38 cellular contexts compared by ENCODE assay signal in the genomic region with DNA sequence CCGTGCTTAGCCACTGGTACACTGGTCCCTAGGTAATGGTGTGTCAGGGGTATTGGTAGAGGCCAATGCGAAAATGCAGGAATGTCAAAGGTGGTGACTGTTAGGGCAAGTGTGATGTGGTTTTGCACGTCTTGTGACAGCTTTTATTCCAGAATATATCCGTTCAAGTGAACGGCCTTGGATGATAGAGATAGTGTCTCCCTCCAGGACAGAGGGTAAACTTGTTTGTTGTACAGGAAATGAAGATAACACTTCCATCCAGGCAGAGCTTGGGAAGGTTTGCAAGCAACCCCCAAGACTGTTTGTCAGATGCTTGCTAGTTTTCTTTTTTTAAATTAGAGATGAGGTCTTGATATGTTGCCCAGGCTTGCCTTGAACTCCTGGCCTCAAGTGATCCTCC.
"Had no signal": no experiment of that assay in that cellular context is flagged by ENCODE, and none has a peak within 500 bp of the region (broad histone marks: within the 10 kb centered on the region; RNA-seq: fewer than 3 reads in every experiment).

No MANE protein-coding gene starts in this region.

- ATAC-seq: activated naive CD4-positive, alpha-beta T cell treated with anti-CD3 and anti-CD28 coated beads, Interleukin-2, amount 50 U/mL, for 72 hours; activated naive CD8-positive, alpha-beta T cell treated with anti-CD3 and anti-CD28 coated beads, Interleukin-2, amount 50 U/mL, for 24 hours; activated T-cell treated with anti-CD3 and anti-CD28 coated beads, Interleukin-2, amount 50 U/mL, for 4 hours; activated T-cell treated with anti-CD3 and anti-CD28 coated beads, Interleukin-2, amount 50 U/mL, for 72 hours; activated T-helper 17 cell treated with anti-CD3 and anti-CD28 coated beads, Interleukin-2, amount 50 U/mL, for 72 hours; body of pancreas had no signal

- H3K27me3 Mint-ChIP-seq: activated naive CD4-positive, alpha-beta T cell treated with anti-CD3 and anti-CD28 coated beads, Interleukin-2, amount 10 ng/mL, durations not matched to agents 7 days and 5 days; activated naive CD8-positive, alpha-beta T cell; activated naive CD8-positive, alpha-beta T cell treated with anti-CD3 and anti-CD28 coated beads for 36 hours; activated naive CD8-positive, alpha-beta T cell treated with anti-CD3 and anti-CD28 coated beads, Interleukin-2, amount 10 ng/mL, durations not matched to agents 7 days and 5 days; activated naive CD8-positive, alpha-beta T cell treated with anti-CD3 and anti-CD28 coated beads, Interleukin-2, amount 50 U/mL, for 24 hours; activated T-cell treated with anti-CD3 and anti-CD28 coated beads, Interleukin-2, amount 50 U/mL, for 24 hours; brain had no signal

- DNase-seq: activated effector memory CD4-positive, alpha-beta T cell treated with anti-CD3 and anti-CD28 coated beads, Interleukin-2, amount 50 U/mL, for 16 hours; activated effector memory CD4-positive, alpha-beta T cell treated with Interleukin-2 at 50 U/mL for 16 hours; activated gamma-delta T cell; activated gamma-delta T cell treated with Interleukin-2 at 50 U/mL for 16 hours; activated naive CD4-positive, alpha-beta T cell; activated naive CD4-positive, alpha-beta T cell treated with anti-CD3 and anti-CD28 coated beads for 36 hours; activated naive CD4-positive, alpha-beta T cell treated with anti-CD3 and anti-CD28 coated beads, Interleukin-2, amount 10 ng/mL, durations not matched to agents 7 days and 5 days; activated naive CD4-positive, alpha-beta T cell treated with anti-CD3 and anti-CD28 coated beads, Interleukin-2, amount 50 U/mL, for 16 hours; activated naive CD8-positive, alpha-beta T cell treated with anti-CD3 and anti-CD28 coated beads for 36 hours; activated naive CD8-positive, alpha-beta T cell treated with anti-CD3 and anti-CD28 coated beads, Interleukin-2, amount 10 ng/mL, durations not matched to agents 7 days and 5 days; activated naive CD8-positive, alpha-beta T cell treated with anti-CD3 and anti-CD28 coated beads, Interleukin-2, amount 50 U/mL, for 24 hours; activated T-cell treated with anti-CD3 and anti-CD28 coated beads for 4 hours; activated T-cell treated with anti-CD3 and anti-CD28 coated beads, Interleukin-2, amount 50 U/mL, for 1 hour; activated T-cell treated with anti-CD3 and anti-CD28 coated beads, Interleukin-2, amount 50 U/mL, for 24 hours; activated T-cell treated with anti-CD3 and anti-CD28 coated beads, Interleukin-2, amount 50 U/mL, for 4 hours; activated T-cell treated with anti-CD3 and anti-CD28 coated beads, Interleukin-2, amount 50 U/mL, for 48 hours; activated T-cell treated with anti-CD3 and anti-CD28 coated beads, Interleukin-2, amount 50 U/mL, for 72 hours; amniotic stem cell; amygdala; anterior cingulate cortex; aorta; body of pancreas; brain microvascular endothelial cell; caudate nucleus; central memory CD4-positive, alpha-beta T cell; cerebellar nuclear complex had no signal

- H3K9me3 ChIP-seq: adrenal gland, ascending aorta, body of pancreas, breast epithelium had no signal

- FAIRE-seq: astrocyte had no signal

- H3K4me3 Mint-ChIP-seq: activated naive CD4-positive, alpha-beta T cell treated with anti-CD3 and anti-CD28 coated beads for 36 hours; activated naive CD4-positive, alpha-beta T cell treated with anti-CD3 and anti-CD28 coated beads, Interleukin-2, amount 10 ng/mL, durations not matched to agents 7 days and 5 days; activated naive CD8-positive, alpha-beta T cell; activated naive CD8-positive, alpha-beta T cell treated with anti-CD3 and anti-CD28 coated beads for 36 hours; activated naive CD8-positive, alpha-beta T cell treated with anti-CD3 and anti-CD28 coated beads, Interleukin-2, amount 10 ng/mL, durations not matched to agents 7 days and 5 days; activated naive CD8-positive, alpha-beta T cell treated with anti-CD3 and anti-CD28 coated beads, Interleukin-2, amount 50 U/mL, for 24 hours; activated T-cell treated with anti-CD3 and anti-CD28 coated beads, Interleukin-2, amount 50 U/mL, for 24 hours; activated T-cell treated with anti-CD3 and anti-CD28 coated beads, Interleukin-2, amount 50 U/mL, for 4 hours; activated T-cell treated with anti-CD3 and anti-CD28 coated beads, Interleukin-2, amount 50 U/mL, for 72 hours; activated T-helper 1 cell treated with anti-CD3 and anti-CD28 coated beads, Interleukin-12 subunit alpha, Interleukin-12 subunit beta, Interleukin-2, Interleukin-4 antibody, amounts not matched to agents 30 ng/mL and 10 ng/mL and 1 ng/mL, durations not matched to agents 14 hours and 24 hours and 36 hours; activated T-helper 17 cell treated with anti-CD3 and anti-CD28 coated beads, Interleukin-2, amount 50 U/mL, for 72 hours; brain; central memory CD8-positive, alpha-beta T cell had no signal

- H3K36me3 Mint-ChIP-seq: activated naive CD4-positive, alpha-beta T cell treated with anti-CD3 and anti-CD28 coated beads, Interleukin-2, amount 10 ng/mL, durations not matched to agents 7 days and 5 days; activated naive CD4-positive, alpha-beta T cell treated with anti-CD3 and anti-CD28 coated beads, Interleukin-2, amount 50 U/mL, for 72 hours; activated naive CD8-positive, alpha-beta T cell; activated naive CD8-positive, alpha-beta T cell treated with anti-CD3 and anti-CD28 coated beads for 36 hours; activated naive CD8-positive, alpha-beta T cell treated with anti-CD3 and anti-CD28 coated beads, Interleukin-2, amount 10 ng/mL, durations not matched to agents 7 days and 5 days; brain had no signal

- H3K9me3 Mint-ChIP-seq: activated naive CD4-positive, alpha-beta T cell treated with anti-CD3 and anti-CD28 coated beads for 36 hours; activated naive CD4-positive, alpha-beta T cell treated with anti-CD3 and anti-CD28 coated beads, Interleukin-2, amount 10 ng/mL, durations not matched to agents 7 days and 5 days; activated naive CD4-positive, alpha-beta T cell treated with anti-CD3 and anti-CD28 coated beads, Interleukin-2, amount 50 U/mL, for 72 hours; activated naive CD8-positive, alpha-beta T cell treated with anti-CD3 and anti-CD28 coated beads for 36 hours; activated naive CD8-positive, alpha-beta T cell treated with anti-CD3 and anti-CD28 coated beads, Interleukin-2, amount 10 ng/mL, durations not matched to agents 7 days and 5 days; activated naive CD8-positive, alpha-beta T cell treated with anti-CD3 and anti-CD28 coated beads, Interleukin-2, amount 50 U/mL, for 24 hours; activated T-cell treated with anti-CD3 and anti-CD28 coated beads, Interleukin-2, amount 50 U/mL, for 24 hours; activated T-cell treated with anti-CD3 and anti-CD28 coated beads, Interleukin-2, amount 50 U/mL, for 4 hours; activated T-cell treated with anti-CD3 and anti-CD28 coated beads, Interleukin-2, amount 50 U/mL, for 72 hours; activated T-helper 1 cell treated with anti-CD3 and anti-CD28 coated beads, Interleukin-12 subunit alpha, Interleukin-12 subunit beta, Interleukin-2, Interleukin-4 antibody, amounts not matched to agents 30 ng/mL and 10 ng/mL and 1 ng/mL, durations not matched to agents 14 hours and 24 hours and 36 hours; activated T-helper 17 cell treated with anti-CD3 and anti-CD28 coated beads, Interleukin-2, amount 50 U/mL, for 72 hours; activated T-helper 2 cell treated with anti-CD3 and anti-CD28 coated beads, Interferon-gamma antibody, Interleukin-2, Interleukin-4, amounts not matched to agents 10 μg/mL and 5 μg/mL and 100 μg/mL, durations not matched to agents 14 hours and 24 hours and 36 hours; brain; central memory CD8-positive, alpha-beta T cell had no signal

- H3K27ac Mint-ChIP-seq: activated naive CD4-positive, alpha-beta T cell treated with anti-CD3 and anti-CD28 coated beads for 36 hours; activated naive CD4-positive, alpha-beta T cell treated with anti-CD3 and anti-CD28 coated beads, Interleukin-2, amount 10 ng/mL, durations not matched to agents 7 days and 5 days; activated naive CD4-positive, alpha-beta T cell treated with anti-CD3 and anti-CD28 coated beads, Interleukin-2, amount 50 U/mL, for 72 hours; activated naive CD8-positive, alpha-beta T cell; activated naive CD8-positive, alpha-beta T cell treated with anti-CD3 and anti-CD28 coated beads for 36 hours; activated naive CD8-positive, alpha-beta T cell treated with anti-CD3 and anti-CD28 coated beads, Interleukin-2, amount 10 ng/mL, durations not matched to agents 7 days and 5 days; activated naive CD8-positive, alpha-beta T cell treated with anti-CD3 and anti-CD28 coated beads, Interleukin-2, amount 50 U/mL, for 24 hours; activated T-cell treated with anti-CD3 and anti-CD28 coated beads, Interleukin-2, amount 50 U/mL, for 24 hours; activated T-helper 1 cell treated with anti-CD3 and anti-CD28 coated beads, Interleukin-12 subunit alpha, Interleukin-12 subunit beta, Interleukin-2, Interleukin-4 antibody, amounts not matched to agents 30 ng/mL and 10 ng/mL and 1 ng/mL, durations not matched to agents 14 hours and 24 hours and 36 hours; activated T-helper 17 cell treated with anti-CD3 and anti-CD28 coated beads, Interleukin-2, amount 50 U/mL, for 72 hours; activated T-helper 2 cell treated with anti-CD3 and anti-CD28 coated beads, Interferon-gamma antibody, Interleukin-2, Interleukin-4, amounts not matched to agents 10 μg/mL and 5 μg/mL and 100 μg/mL, durations not matched to agents 14 hours and 24 hours and 36 hours; brain had no signal

- H3K4me3 ChIP-seq: adrenal gland, ascending aorta, body of pancreas, breast epithelium, cardiac muscle cell had no signal

- H3K27me3 ChIP-seq: ascending aorta, body of pancreas, brain microvascular endothelial cell, breast epithelium, cardiac muscle cell had no signal

- H3K4me1 Mint-ChIP-seq: activated naive CD4-positive, alpha-beta T cell treated with anti-CD3 and anti-CD28 coated beads, Interleukin-2, amount 10 ng/mL, durations not matched to agents 7 days and 5 days; activated naive CD8-positive, alpha-beta T cell treated with anti-CD3 and anti-CD28 coated beads for 36 hours; activated naive CD8-positive, alpha-beta T cell treated with anti-CD3 and anti-CD28 coated beads, Interleukin-2, amount 10 ng/mL, durations not matched to agents 7 days and 5 days; activated naive CD8-positive, alpha-beta T cell treated with anti-CD3 and anti-CD28 coated beads, Interleukin-2, amount 50 U/mL, for 24 hours; activated T-helper 17 cell treated with anti-CD3 and anti-CD28 coated beads, Interleukin-2, amount 50 U/mL, for 72 hours; brain; central memory CD8-positive, alpha-beta T cell had no signal

- H3K36me3 ChIP-seq: adrenal gland, ascending aorta, brain microvascular endothelial cell, breast epithelium, cardiac muscle cell had no signal

- H3K4me1 ChIP-seq: adrenal gland, ascending aorta, body of pancreas, breast epithelium had no signal

- H3K27ac ChIP-seq: adrenal gland, ascending aorta, body of pancreas, brain microvascular endothelial cell, breast epithelium, cardiac muscle cell had no signal
